In the genomic region with DNA sequence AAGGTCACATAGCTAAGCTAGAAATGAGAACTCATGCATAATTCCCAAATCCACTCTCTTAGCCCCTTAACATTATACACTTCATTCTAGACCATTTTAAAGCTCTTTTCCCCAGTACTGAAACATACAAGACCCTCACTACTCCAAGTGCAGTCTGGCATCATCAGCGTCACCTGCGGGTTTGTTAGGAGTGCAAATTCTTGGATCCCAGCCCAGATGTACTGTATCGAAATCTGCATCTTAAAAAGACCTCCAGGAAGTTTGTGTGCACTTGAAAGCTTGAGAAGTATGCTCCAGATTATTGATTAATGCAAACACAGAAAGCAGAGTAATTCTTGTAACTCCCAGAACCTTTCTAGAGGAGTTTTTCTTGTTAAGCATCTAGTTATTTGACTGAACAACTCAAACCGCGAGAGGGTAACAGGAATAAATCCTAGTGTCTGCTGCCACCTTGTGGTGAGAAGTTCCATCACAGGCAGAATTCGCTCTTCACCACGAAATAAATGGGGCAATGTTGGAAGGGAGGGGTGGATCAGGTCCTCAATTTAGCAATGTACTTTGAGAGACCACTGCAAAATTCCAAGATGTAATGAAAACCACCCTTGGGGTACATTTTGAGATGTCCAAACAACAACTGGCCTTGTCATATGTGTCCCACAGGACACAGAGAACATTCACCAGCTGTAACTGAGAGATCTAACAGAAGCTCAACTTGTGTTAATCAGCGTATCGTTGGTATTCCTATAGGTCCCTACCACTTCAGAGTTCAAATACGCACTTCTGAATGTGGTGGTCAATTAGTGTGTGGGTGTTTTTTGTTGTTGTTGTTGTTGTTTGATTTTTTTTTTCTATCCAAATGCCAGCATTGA, we compare ENCODE assay signal across 9 cellular contexts. TPM values are rescaled to one million over a fixed set of nuclear protein-coding genes. Genes with fewer than 3 reads are reported as not detected.
DNase-seq lines count a peak whose midpoint lies in the region; ATAC-seq and TF ChIP-seq lines count a peak whose summit lies in the region.
"Had no signal": no experiment of that assay in that cellular context is flagged by ENCODE, and none has a peak within 500 bp of the region (broad histone marks: within the 10 kb centered on the region; RNA-seq: fewer than 3 reads in every experiment).

No MANE protein-coding gene starts in this region.

- H3K9me3 ChIP-seq in CD4-positive, alpha-beta memory T cell (ENCODE audit: control insufficient read depth in 1 of 2, low read length in 2 of 2) = no peaks in the 10 kb centered on the region
- no peaks in the 10 kb centered on the region for H3K9me3 ChIP-seq in IMR-90 (ENCODE audit: control insufficient read depth, insufficient read depth, low read length)
- no peaks in the 10 kb centered on the region for H3K9me3 ChIP-seq in RWPE2 (ENCODE audit: severe bottlenecking)
- H3K9me3 ChIP-seq in gastroesophageal sphincter = no peaks in the 10 kb centered on the region

- CTCF ChIA-PET in CD4-positive, alpha-beta memory T cell (lab: Charles Lee; ENCODE audit: partially characterized antibody) = interaction anchor here (0.6 to 5.3 kb wide), 24 partner anchors 9 to 1619 kb away, joined by 3 to 47 read pairs (median 3); no protein-coding TSS in a partner anchor
- CTCF ChIA-PET in IMR-90 (lab: Yijun Ruan, JAX) = interaction anchor here (0.6 to 5.7 kb wide), 10 partner anchors 10 to 633 kb away, joined by 3 to 52 read pairs (median 3); no protein-coding TSS in a partner anchor

- H2BK20ac ChIP-seq in IMR-90 (ENCODE audit: low read depth, low read length) = no peak overlapping the region

- no peak for TF ChIP-seq EP300 in gastroesophageal sphincter (IDR thresholded peaks at IDR 0.05)

- no peak overlapping the region for H3K4me2 ChIP-seq in IMR-90 (ENCODE audit: low read depth, low read length)

- no peak overlapping the region for H2BK120ac ChIP-seq in IMR-90 (ENCODE audit: low read depth, low read length)

- WGBS in IMR-90 (ENCODE audit: extremely low coverage in 2 of 2, insufficient read length in 1 of 2), 2 experiments = no CpG with 5 or more reads among the region's 10 CpGs
- WGBS in gastroesophageal sphincter (ENCODE audit: low coverage in 1 of 2), 2 donors = 11 to 26% methylated on average over 10 of the region's 10 CpGs

- peak; percentile 90 for TF ChIP-seq RAD21 in IMR-90 (IDR thresholded peaks at IDR 0.05; ENCODE audit: low read length)

- H3K27ac ChIP-seq in CD4-positive, alpha-beta memory T cell (ENCODE audit: low read depth, low read length) = no peak overlapping the region
- H3K27ac ChIP-seq in IMR-90 (ENCODE audit: insufficient read depth, low read length) = no peak overlapping the region
- H3K27ac ChIP-seq in RWPE2 (ENCODE audit: poor library complexity, severe bottlenecking) = no peak overlapping the region
- H3K27ac ChIP-seq in gastroesophageal sphincter = no peak overlapping the region

- TF ChIP-seq POLR2A in IMR-90 (IDR thresholded peaks at IDR 0.05; ENCODE audit: low read depth, low read length) = no peak
- TF ChIP-seq POLR2A in gastroesophageal sphincter (IDR thresholded peaks at IDR 0.05) = no peak

- no peak overlapping the region for H3K23ac ChIP-seq in IMR-90 (ENCODE audit: low read depth, low read length)

- H4K91ac ChIP-seq in IMR-90 (ENCODE audit: insufficient read depth, low read depth, low read length) = no peak overlapping the region

- H3K4ac ChIP-seq in IMR-90 (ENCODE audit: low read depth, low read length) = no peak overlapping the region

- no peaks in the 10 kb centered on the region for H4K20me1 ChIP-seq in IMR-90 (ENCODE audit: insufficient read depth, low read length)

- no peaks in the 10 kb centered on the region for H3K27me3 Mint-ChIP-seq in CD4-positive, alpha-beta memory T cell
- no peaks in the 10 kb centered on the region for H3K27me3 Mint-ChIP-seq in progenitor cell of endocrine pancreas
- no peaks in the 10 kb centered on the region for H3K27me3 Mint-ChIP-seq in stimulated activated memory B cell treated with anti-CD40 and anti-IgM and Interleukin-4, amounts not matched to agents 10 μg/mL and 1 μg/mL and 100 μg/mL, for 72 hours
- H3K27me3 Mint-ChIP-seq: activated naive CD4-positive, alpha-beta T cell treated with anti-CD3 and anti-CD28 coated beads, Interleukin-2, amount 50 U/mL, for 24 hours had no signal

- no peak overlapping the region for H3K9ac ChIP-seq in IMR-90 (ENCODE audit: low read depth, low read length)

- H3K9me3 Mint-ChIP-seq in CD4-positive, alpha-beta memory T cell = peaks cover 0 to under 1% (median 0%) of the 10 kb centered on the region in 8 donors
- no peaks in the 10 kb centered on the region for H3K9me3 Mint-ChIP-seq in progenitor cell of endocrine pancreas (ENCODE audit: low read depth)
- H3K9me3 Mint-ChIP-seq in stimulated activated memory B cell treated with anti-CD40 and anti-IgM and Interleukin-4, amounts not matched to agents 10 μg/mL and 1 μg/mL and 100 μg/mL, for 72 hours = no peaks in the 10 kb centered on the region
- H3K9me3 Mint-ChIP-seq: activated naive CD4-positive, alpha-beta T cell treated with anti-CD3 and anti-CD28 coated beads, Interleukin-2, amount 50 U/mL, for 24 hours had no signal

- peaks cover 0 to 4% of the 10 kb centered on the region in 2 donors for H3K36me3 Mint-ChIP-seq in CD4-positive, alpha-beta memory T cell
- H3K36me3 Mint-ChIP-seq in progenitor cell of endocrine pancreas (ENCODE audit: insufficient read depth) = no peaks in the 10 kb centered on the region
- H3K36me3 Mint-ChIP-seq in stimulated activated memory B cell treated with anti-CD40 and anti-IgM and Interleukin-4, amounts not matched to agents 10 μg/mL and 1 μg/mL and 100 μg/mL, for 72 hours = peaks cover 5% of the 10 kb centered on the region
- H3K36me3 Mint-ChIP-seq: activated naive CD4-positive, alpha-beta T cell treated with anti-CD3 and anti-CD28 coated beads, Interleukin-2, amount 50 U/mL, for 24 hours had no signal

- H3K27me3 ChIP-seq in CD4-positive, alpha-beta memory T cell (ENCODE audit: insufficient read depth, low read length) = no peaks in the 10 kb centered on the region
- no peaks in the 10 kb centered on the region for H3K27me3 ChIP-seq in IMR-90 (ENCODE audit: control insufficient read depth, insufficient read depth, low read length)
- no peaks in the 10 kb centered on the region for H3K27me3 ChIP-seq in RWPE2 (ENCODE audit: insufficient read depth, poor library complexity, severe bottlenecking)
- no peaks in the 10 kb centered on the region for H3K27me3 ChIP-seq in gastroesophageal sphincter

- in situ Hi-C loops in IMR-90 (cut with MboI; ENCODE audit: low sequenced_read_pairs) = loop anchor here (5.0 to 25.0 kb wide), 2 partner anchors 466 to 1206 kb away; no protein-coding TSS in a partner anchor

- H3K56ac ChIP-seq in IMR-90 (ENCODE audit: extremely low read depth, insufficient read depth, low read length) = no peak overlapping the region

- H3K4me1 Mint-ChIP-seq in CD4-positive, alpha-beta memory T cell = peaks cover 0 to 5% (median 2%) of the 10 kb centered on the region in 4 donors
- peaks cover 20% of the 10 kb centered on the region for H3K4me1 Mint-ChIP-seq in progenitor cell of endocrine pancreas (ENCODE audit: low read depth)
- H3K4me1 Mint-ChIP-seq in stimulated activated memory B cell treated with anti-CD40 and anti-IgM and Interleukin-4, amounts not matched to agents 10 μg/mL and 1 μg/mL and 100 μg/mL, for 72 hours = no peaks in the 10 kb centered on the region
- H3K4me1 Mint-ChIP-seq: activated naive CD4-positive, alpha-beta T cell treated with anti-CD3 and anti-CD28 coated beads, Interleukin-2, amount 50 U/mL, for 24 hours had no signal

- no peak overlapping the region for H2BK15ac ChIP-seq in IMR-90 (ENCODE audit: low read depth, low read length)

- H3K4me3 ChIP-seq in CD4-positive, alpha-beta memory T cell (ENCODE audit: low read length in 2 of 2) = no peak overlapping the region
- no peak overlapping the region for H3K4me3 ChIP-seq in IMR-90 (ENCODE audit: insufficient read depth, low read depth, low read length)
- H3K4me3 ChIP-seq in RWPE2 (ENCODE audit: severe bottlenecking) = no peak overlapping the region
- H3K4me3 ChIP-seq in gastroesophageal sphincter = no peak overlapping the region

- H2AK9ac ChIP-seq in IMR-90 (replicated peaks; ENCODE audit: low read depth, low read length, poor library complexity) = no peak overlapping the region

- intact Hi-C loops in CD4-positive, alpha-beta memory T cell (cut with micrococcal nuclease) = loop anchor here (1.0 kb wide), 2 partner anchors 466 to 1486 kb away; no protein-coding TSS in a partner anchor
- intact Hi-C loops in IMR-90 (cut with micrococcal nuclease) = loop anchor here (1.0 kb wide), 3 partner anchors 157 to 1196 kb away; no protein-coding TSS in a partner anchor

- dilution Hi-C loops in IMR-90 (cut with HindIII; ENCODE audit: low sequenced_read_pairs, unreplicated experiment) = no loop called here

- no peak overlapping the region for H4K8ac ChIP-seq in IMR-90 (ENCODE audit: low read depth in 2 of 2, low read length in 2 of 2)

- no peaks in the 10 kb centered on the region for H3K36me3 ChIP-seq in CD4-positive, alpha-beta memory T cell (ENCODE audit: insufficient read depth, low read length)
- H3K36me3 ChIP-seq in IMR-90 (ENCODE audit: control insufficient read depth, insufficient read depth, low read length) = no peaks in the 10 kb centered on the region
- no peaks in the 10 kb centered on the region for H3K36me3 ChIP-seq in RWPE2 (ENCODE audit: low read depth)
- no peaks in the 10 kb centered on the region for H3K36me3 ChIP-seq in gastroesophageal sphincter

- no peak overlapping the region for H3K14ac ChIP-seq in IMR-90 (replicated peaks; ENCODE audit: low read depth, low read length)

- no peak overlapping the region for H3K4me3 Mint-ChIP-seq in CD4-positive, alpha-beta memory T cell
- no peak overlapping the region for H3K4me3 Mint-ChIP-seq in progenitor cell of endocrine pancreas (ENCODE audit: low read depth)
- H3K4me3 Mint-ChIP-seq in stimulated activated memory B cell treated with anti-CD40 and anti-IgM and Interleukin-4, amounts not matched to agents 10 μg/mL and 1 μg/mL and 100 μg/mL, for 72 hours = no peak overlapping the region
- H3K4me3 Mint-ChIP-seq: activated naive CD4-positive, alpha-beta T cell treated with anti-CD3 and anti-CD28 coated beads, Interleukin-2, amount 50 U/mL, for 24 hours had no signal

- H2AK5ac ChIP-seq in IMR-90 (ENCODE audit: low read depth, low read length) = no peak overlapping the region

- H3K27ac Mint-ChIP-seq in CD4-positive, alpha-beta memory T cell = no peak overlapping the region
- H3K27ac Mint-ChIP-seq in progenitor cell of endocrine pancreas = no peak overlapping the region
- no peak overlapping the region for H3K27ac Mint-ChIP-seq in stimulated activated memory B cell treated with anti-CD40 and anti-IgM and Interleukin-4, amounts not matched to agents 10 μg/mL and 1 μg/mL and 100 μg/mL, for 72 hours
- H3K27ac Mint-ChIP-seq: activated naive CD4-positive, alpha-beta T cell treated with anti-CD3 and anti-CD28 coated beads, Interleukin-2, amount 50 U/mL, for 24 hours had no signal

- no peak overlapping the region for H2AFZ ChIP-seq in IMR-90 (replicated peaks; ENCODE audit: low read length, poor library complexity)

- H3K18ac ChIP-seq in IMR-90 (ENCODE audit: low read depth, low read length) = no peak overlapping the region

- DNase-seq in CD4-positive, alpha-beta memory T cell = peak; percentile 41 to 58 (median 48)
- DNase-seq in IMR-90 = peak; percentile 61
- no peak for DNase-seq in RWPE2 (ENCODE audit: low spot score)
- DNase-seq in activated gamma-delta T cell treated with anti-CD3 and anti-CD28 coated beads, Interleukin-2, amount 50 U/mL, for 16 hours (ENCODE audit: low read depth) = peak; percentile 34
- peak; percentile 44 for DNase-seq in progenitor cell of endocrine pancreas (ENCODE audit: low spot score, unreplicated experiment)

- no peaks in the 10 kb centered on the region for H3K79me1 ChIP-seq in IMR-90 (ENCODE audit: low read depth in 1 of 2, low read length in 2 of 2)

- ATAC-seq in GM19397 (IDR thresholded peaks at IDR 0.05; ENCODE audit: unreplicated experiment) = peak; percentile 63
- ATAC-seq in IMR-90 (ENCODE audit: low read depth) = peak; percentile 85
- peak; percentile 58; the same call in 2 of the 3 replicates for ATAC-seq in RWPE2 (ENCODE audit: low read depth)
- no peak for ATAC-seq in gastroesophageal sphincter
- ATAC-seq in stimulated activated memory B cell treated with anti-CD40 and anti-IgM and Interleukin-4, amounts not matched to agents 10 μg/mL and 1 μg/mL and 100 μg/mL, for 72 hours = no peak

- H3K9me1 ChIP-seq in IMR-90 (ENCODE audit: insufficient read depth, low read length) = peaks cover 1% of the 10 kb centered on the region; the same call in 1 of the 2 replicates

- no peak overlapping the region for H4K5ac ChIP-seq in IMR-90 (ENCODE audit: low read depth, low read length)

- BruUV-seq in IMR-90 (replicated peaks; lab: Mats Ljungman, UMichigan) = no TSS peak

- TF ChIP-seq CTCF in IMR-90 (conservative IDR thresholded peaks at IDR 0.05; ENCODE audit: low read depth, low read length) = peak; percentile 85
- peak; percentile 91 for TF ChIP-seq CTCF in RWPE2 (IDR thresholded peaks at IDR 0.05; ENCODE audit: poor library complexity, severe bottlenecking)
- peak; percentile 80 to 85 (median 81) for TF ChIP-seq CTCF in gastroesophageal sphincter (IDR thresholded peaks at IDR 0.05)
- peak; percentile 92 for TF ChIP-seq CTCF in progenitor cell of endocrine pancreas (IDR thresholded peaks at IDR 0.05; ENCODE audit: unreplicated experiment)

- POLR2A ChIA-PET in CD4-positive, alpha-beta memory T cell (lab: Charles Lee; ENCODE audit: partially characterized antibody) = no interaction called here
- POLR2A ChIA-PET in IMR-90 (lab: Charles Lee; ENCODE audit: unreplicated experiment) = no interaction called here

- H3K4me1 ChIP-seq in CD4-positive, alpha-beta memory T cell (ENCODE audit: insufficient read depth, low read length) = no peaks in the 10 kb centered on the region
- H3K4me1 ChIP-seq in IMR-90 (ENCODE audit: control insufficient read depth, insufficient read depth, low read length) (no peaks in the 10 kb centered on the region), RWPE2 (ENCODE audit: insufficient read depth, poor library complexity, severe bottlenecking) (no peaks in the 10 kb centered on the region), gastroesophageal sphincter (peaks cover 0 to 4% (median 0%) of the 10 kb centered on the region in 3 donors)

- no peak overlapping the region for H2BK5ac ChIP-seq in IMR-90 (ENCODE audit: low read depth, low read length, poor library complexity, severe bottlenecking)

RNA-seq across cellular contexts. Expression of a gene that starts 0.6 kb away (rescaled TPM):
- total RNA-seq in CD4-positive, alpha-beta memory T cell = not detected
- polyA plus RNA-seq in CD4-positive, alpha-beta memory T cell = not detected
- total RNA-seq in IMR-90 (2012; rRNA removed) (not detected in 2 replicates), gastroesophageal sphincter (not detected), progenitor cell of endocrine pancreas (not detected in 2 replicates)
- not detected in 2 replicates for polyA plus RNA-seq in IMR-90 (2012; rRNA removed)
- polyA plus RNA-seq in IMR-90 (2012; cell fraction: cytosol; rRNA removed) = not detected in 2 replicates
- not detected in 2 replicates for polyA plus RNA-seq in IMR-90 (2012; cell fraction: nucleus; rRNA removed; ENCODE audit: low replicate concordance)

RNA-seq across cellular contexts. Expression of a gene that starts 45.1 kb away (rescaled TPM):
- total RNA-seq in CD4-positive, alpha-beta memory T cell = 10 to 100 TPM; 40.2 TPM
- polyA plus RNA-seq in CD4-positive, alpha-beta memory T cell = 100 to 1,000 TPM in 1 of 2 donors, 10 to 100 TPM in 1; 85.5 to 142 TPM
- total RNA-seq in IMR-90 (2012; rRNA removed) (25.8 and 51.7 TPM in 2 replicates), gastroesophageal sphincter (10 to 100 TPM; 61.4 to 84.4 (median 81.1) TPM), progenitor cell of endocrine pancreas (52.6 and 53.4 TPM in 2 replicates)
- polyA plus RNA-seq in IMR-90 (2012; rRNA removed) = 43.5 and 55.9 TPM in 2 replicates
- polyA plus RNA-seq in IMR-90 (2012; cell fraction: cytosol; rRNA removed) = 5.6 and 12.9 TPM in 2 replicates
- 0.88 and 13.1 TPM in 2 replicates for polyA plus RNA-seq in IMR-90 (2012; cell fraction: nucleus; rRNA removed; ENCODE audit: low replicate concordance)

RNA-seq across cellular contexts. Expression of a gene that starts 45.2 kb away (rescaled TPM):
- total RNA-seq in CD4-positive, alpha-beta memory T cell = 100 to 1,000 TPM; 153 to 160 TPM
- polyA plus RNA-seq in CD4-positive, alpha-beta memory T cell = 10 to 100 TPM; 13.4 to 25.1 TPM
- total RNA-seq in IMR-90 (2012; rRNA removed) = 11.9 and 13.6 TPM in 2 replicates
- 8.6 and 11.3 TPM in 2 replicates for polyA plus RNA-seq in IMR-90 (2012; rRNA removed)
- 3.4 and 4.2 TPM in 2 replicates for polyA plus RNA-seq in IMR-90 (2012; cell fraction: cytosol; rRNA removed)
- polyA plus RNA-seq in IMR-90 (2012; cell fraction: nucleus; rRNA removed; ENCODE audit: low replicate concordance) = 32.4 and 57.9 TPM in 2 replicates
- 10 to 100 TPM; 15.5 to 36.3 (median 19.8) TPM for total RNA-seq in gastroesophageal sphincter
- total RNA-seq in progenitor cell of endocrine pancreas = 36.7 and 37.4 TPM in 2 replicates

Comparison
In these comparisons a context has a peak if more than half of its experiments do, and no peak if none do; other contexts are left out.
1. ATAC-seq: peak in GM19397 (single experiment), IMR-90 (single experiment) and RWPE2 (single experiment); none in gastroesophageal sphincter (single experiment) and stimulated activated memory B cell treated with anti-CD40 and anti-IgM and Interleukin-4, amounts not matched to agents 10 μg/mL and 1 μg/mL and 100 μg/mL, for 72 hours (single experiment).
2. Peak in every context shown above with its lines, with median percentiles within 50 percentile points of each other: CTCF ChIP-seq.